Comparison of ENCODE assay signal across 1 cellular context in genomic region chr1:180501865-180502360, GRCh38.
TF ChIP-seq lines count a peak whose summit lies in the region.

No MANE protein-coding gene starts in this region.

TF ChIP-seq in HepG2, 621 proteins besides CTCF, POLR2A, EP300 and RAD21 (continued from another document and continues in another):
- TF ChIP-seq SKIL (CRISPR knock-in tag; IDR thresholded peaks at IDR 0.05; ENCODE audit: borderline replicate concordance) (peak; percentile 10; the same call in 1 of the 2 replicates), ZNF362 (CRISPR knock-in tag; IDR thresholded peaks at IDR 0.05; ENCODE audit: borderline replicate concordance) (no peak), TCF7 (IDR thresholded peaks at IDR 0.05; ENCODE audit: low read depth) (no peak), ATF2 (CRISPR knock-in tag; IDR thresholded peaks at IDR 0.05) (no peak), KIAA2018 (CRISPR knock-in tag; IDR thresholded peaks at IDR 0.05; ENCODE audit: borderline replicate concordance) (no peak), ZBTB8A (CRISPR knock-in tag; IDR thresholded peaks at IDR 0.05; ENCODE audit: borderline replicate concordance, low read depth) (no peak), ZNF503 (CRISPR knock-in tag; IDR thresholded peaks at IDR 0.05) (no peak), HOXD1 (CRISPR knock-in tag; IDR thresholded peaks at IDR 0.05) (no peak), PREB (CRISPR knock-in tag; IDR thresholded peaks at IDR 0.05) (no peak), ETV5 (CRISPR knock-in tag; IDR thresholded peaks at IDR 0.05; ENCODE audit: borderline replicate concordance) (peak; percentile 37; the same call in 1 of the 2 replicates), ETS1 (CRISPR knock-in tag; IDR thresholded peaks at IDR 0.05) (peak; percentile 14; the same call in 1 of the 2 replicates), ZNF567 (CRISPR knock-in tag; IDR thresholded peaks at IDR 0.05; ENCODE audit: borderline replicate concordance) (0 out of 2 replicates have a peak, but pooled peaks have one; percentile 1), POGZ (CRISPR knock-in tag; IDR thresholded peaks at IDR 0.05) (peak; percentile 69; the same call in 1 of the 2 replicates), ZBED4 (CRISPR knock-in tag; IDR thresholded peaks at IDR 0.05; ENCODE audit: borderline replicate concordance) (no peak), UBTF (CRISPR knock-in tag; IDR thresholded peaks at IDR 0.05) (no peak), MIER3 (CRISPR knock-in tag; IDR thresholded peaks at IDR 0.05; ENCODE audit: borderline replicate concordance) (peak; percentile 58; the same call in 1 of the 2 replicates), CBX5 (CRISPR knock-in tag; IDR thresholded peaks at IDR 0.05; ENCODE audit: borderline replicate concordance) (peak; percentile 36; the same call in 1 of the 2 replicates), DMTF1 (CRISPR knock-in tag; IDR thresholded peaks at IDR 0.05) (no peak)
